In the genomic region with DNA sequence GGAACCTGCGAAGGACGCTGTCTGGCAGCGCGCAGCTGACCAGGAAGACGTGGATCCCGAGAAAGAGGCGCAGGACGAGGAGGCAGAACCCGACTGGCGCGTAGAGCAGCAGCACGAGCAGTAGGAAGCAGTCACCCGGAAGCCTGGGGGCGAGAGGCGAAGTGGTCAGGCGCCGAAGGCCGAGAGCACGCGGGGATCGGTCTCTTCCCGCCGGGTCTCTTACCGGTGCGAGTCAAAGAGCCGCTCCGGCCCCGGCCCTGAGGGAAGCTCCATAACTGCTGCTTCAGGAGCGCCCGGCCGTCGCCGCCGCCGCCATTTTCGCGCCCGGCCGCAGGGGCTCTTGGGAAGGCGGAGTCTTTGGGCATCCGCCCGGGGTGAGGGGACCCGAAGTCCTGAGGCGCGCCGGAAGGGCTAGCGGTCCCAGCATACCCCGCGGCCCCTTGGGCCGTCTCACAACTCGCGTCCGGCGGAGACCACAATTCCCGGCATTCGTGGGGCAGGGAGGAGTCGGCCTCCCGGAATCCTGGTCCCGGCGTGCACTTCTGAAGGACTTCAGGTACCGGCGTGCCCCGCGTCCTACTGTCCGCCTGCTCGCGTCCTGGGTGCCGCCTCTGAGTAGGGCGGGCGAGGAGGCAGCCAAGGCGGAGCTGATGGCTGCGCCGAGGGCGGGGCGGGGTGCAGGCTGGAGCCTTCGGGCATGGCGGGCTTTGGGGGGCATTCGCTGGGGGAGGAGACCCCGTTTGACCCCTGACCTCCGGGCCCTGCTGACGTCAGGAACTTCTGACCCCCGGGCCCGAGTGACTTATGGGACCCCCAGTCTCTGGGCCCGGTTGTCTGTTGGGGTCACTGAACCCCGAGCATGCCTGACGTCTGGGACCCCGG, we compare ENCODE assay signal across 8 cellular contexts. TPM values are rescaled to one million over a fixed set of nuclear protein-coding genes. Genes with fewer than 3 reads are reported as not detected.
A peak's percentile ranks its signal among the peaks of the same experiment; 100 is the strongest.
DNase-seq lines count a peak whose midpoint lies in the region; ATAC-seq and TF ChIP-seq lines count a peak whose summit lies in the region.

A gene with protein sequence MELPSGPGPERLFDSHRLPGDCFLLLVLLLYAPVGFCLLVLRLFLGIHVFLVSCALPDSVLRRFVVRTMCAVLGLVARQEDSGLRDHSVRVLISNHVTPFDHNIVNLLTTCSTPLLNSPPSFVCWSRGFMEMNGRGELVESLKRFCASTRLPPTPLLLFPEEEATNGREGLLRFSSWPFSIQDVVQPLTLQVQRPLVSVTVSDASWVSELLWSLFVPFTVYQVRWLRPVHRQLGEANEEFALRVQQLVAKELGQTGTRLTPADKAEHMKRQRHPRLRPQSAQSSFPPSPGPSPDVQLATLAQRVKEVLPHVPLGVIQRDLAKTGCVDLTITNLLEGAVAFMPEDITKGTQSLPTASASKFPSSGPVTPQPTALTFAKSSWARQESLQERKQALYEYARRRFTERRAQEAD (minus strand): TSS at position 350 of the 882 bp plus-strand sequence. CDS start 77 bp downstream, at position 273.
A gene (plus strand): TSS at position 577 of the 882 bp plus-strand sequence. CDS start 74 bp downstream, at position 651.

- peaks cover 18% of the 10 kb centered on the region for H3K27me3 Mint-ChIP-seq in GM23338 (ENCODE audit: insufficient read depth, low read depth, poor library complexity)
- no peaks in the 10 kb centered on the region for H3K27me3 Mint-ChIP-seq in activated T-helper 17 cell treated with anti-CD3 and anti-CD28 coated beads, Interleukin-2, amount 50 U/mL, for 72 hours
- H3K27me3 Mint-ChIP-seq in naive thymus-derived CD8-positive, alpha-beta T cell = no peaks in the 10 kb centered on the region

- POLR2A ChIA-PET in RWPE1 (lab: Yijun Ruan, JAX; ENCODE audit: low non-redundant PET) = interaction anchor here (0.5 to 0.8 kb wide), 4 partner anchors 19 to 138 kb away, joined by 3 to 12 read pairs (median 4); no protein-coding TSS in a partner anchor
- POLR2A ChIA-PET in naive thymus-derived CD8-positive, alpha-beta T cell (lab: Charles Lee) = interaction anchor here (0.9 to 5.7 kb wide), 19 partner anchors 9 to 701 kb away, joined by 3 to 45 read pairs (median 5); a partner anchor contains a TSS

- H3F3A ChIP-seq in DOHH2 (ENCODE audit: control insufficient read depth, insufficient read depth) = peaks cover 11% of the 10 kb centered on the region
- H3F3A ChIP-seq in GM23338 (replicated peaks; ENCODE audit: low read depth) = 0 out of 2 replicates have a peak, but pooled peaks cover 12% of the 10 kb centered on the region

- H4K20me1 ChIP-seq in DOHH2 (ENCODE audit: control insufficient read depth, insufficient read depth, low read depth, low read length) (no peaks in the 10 kb centered on the region), GM23338 (replicated peaks; ENCODE audit: insufficient read depth) (peaks cover 9% of the 10 kb centered on the region; the same call in 1 of the 2 replicates), fibroblast of lung (ENCODE audit: control insufficient read depth, extremely low read depth, insufficient read depth, low read length) (no peaks in the 10 kb centered on the region)

- H3K79me2 ChIP-seq in DOHH2 (ENCODE audit: control insufficient read depth, low read length) (peaks cover 48% of the 10 kb centered on the region), GM23338 (replicated peaks; ENCODE audit: insufficient read depth) (peaks cover 18% of the 10 kb centered on the region), fibroblast of lung (ENCODE audit: control insufficient read depth, insufficient read depth, low read length) (peaks cover 25% of the 10 kb centered on the region)

- H3K9me3 Mint-ChIP-seq in GM23338 = no peaks in the 10 kb centered on the region; the same call in 2 of the 3 replicates
- H3K9me3 Mint-ChIP-seq in activated T-helper 17 cell treated with anti-CD3 and anti-CD28 coated beads, Interleukin-2, amount 50 U/mL, for 72 hours = no peaks in the 10 kb centered on the region
- H3K9me3 Mint-ChIP-seq in naive thymus-derived CD8-positive, alpha-beta T cell = no peaks in the 10 kb centered on the region

- DNase-seq in GM23338 (ENCODE audit: low spot score) (peak; percentile 100), LNCaP clone FGC (ENCODE audit: low read depth) (peak; percentile 90), RWPE1 (ENCODE audit: low spot score) (peak; percentile 99), fibroblast of lung (ENCODE audit: low read depth in 2 of 2) (peak; percentile 99)
- peak; percentile 74 to 91 (median 80) for DNase-seq in naive thymus-derived CD8-positive, alpha-beta T cell
- peak; percentile 64 to 93 (median 86) for DNase-seq in stimulated activated naive CD4-positive, alpha-beta T cell (lab: John Stamatoyannopoulos, UW)

- H3K27ac ChIP-seq in DOHH2 (ENCODE audit: low read depth, low read length) (peak within 1 kb of the TSS; percentile 68), GM23338 (ENCODE audit: low read depth) (peak within 1 kb of the TSS; percentile 83; the same call in 1 of the 2 replicates), RWPE1 (peak within 1 kb of the TSS; percentile 83), fibroblast of lung (ENCODE audit: insufficient read depth, low read length) (peak within 1 kb of the TSS; percentile 90)

- peak within 1 kb of the TSS; percentile 97 for H3K27ac Mint-ChIP-seq in GM23338
- H3K27ac Mint-ChIP-seq in activated T-helper 17 cell treated with anti-CD3 and anti-CD28 coated beads, Interleukin-2, amount 50 U/mL, for 72 hours = peak within 1 kb of the TSS; percentile 97
- H3K27ac Mint-ChIP-seq in naive thymus-derived CD8-positive, alpha-beta T cell = peak within 1 kb of the TSS; percentile 78 to 97 (median 94)

- H3K9me2 ChIP-seq in DOHH2 (replicated peaks; ENCODE audit: control insufficient read depth, low read length) (no peaks in the 10 kb centered on the region), GM23338 (ENCODE audit: insufficient read depth) (no peaks in the 10 kb centered on the region)

- H3K9ac ChIP-seq in fibroblast of lung (ENCODE audit: insufficient read depth, low read length) = peak within 1 kb of the TSS; percentile 96

- peak within 1 kb of the TSS; percentile 100 for H3K4me3 Mint-ChIP-seq in GM23338
- H3K4me3 Mint-ChIP-seq in activated T-helper 17 cell treated with anti-CD3 and anti-CD28 coated beads, Interleukin-2, amount 50 U/mL, for 72 hours = peak within 1 kb of the TSS; percentile 98
- H3K4me3 Mint-ChIP-seq in naive thymus-derived CD8-positive, alpha-beta T cell = peak within 1 kb of the TSS; percentile 89 to 96 (median 94)

- peaks cover 19% of the 10 kb centered on the region for H3K4me1 Mint-ChIP-seq in GM23338
- H3K4me1 Mint-ChIP-seq in activated T-helper 17 cell treated with anti-CD3 and anti-CD28 coated beads, Interleukin-2, amount 50 U/mL, for 72 hours = peaks cover 21% of the 10 kb centered on the region
- H3K4me1 Mint-ChIP-seq in naive thymus-derived CD8-positive, alpha-beta T cell = peaks cover 22 to 50% (median 43%) of the 10 kb centered on the region in 4 donors

- peak within 1 kb of the TSS; percentile 97 for H2AFZ ChIP-seq in GM23338
- peak within 1 kb of the TSS; percentile 87 for H2AFZ ChIP-seq in fibroblast of lung (ENCODE audit: low read length)

- no peaks in the 10 kb centered on the region for H3K27me3 ChIP-seq in DOHH2 (ENCODE audit: control insufficient read depth, low read length)
- H3K27me3 ChIP-seq in GM23338 (ENCODE audit: insufficient read depth) = no peaks in the 10 kb centered on the region
- H3K27me3 ChIP-seq in fibroblast of lung (ENCODE audit: control insufficient read depth, insufficient read depth, low read length) = no peaks in the 10 kb centered on the region

- H3K36me3 ChIP-seq in DOHH2 (ENCODE audit: control insufficient read depth, low read length) (peaks cover 72% of the 10 kb centered on the region), GM23338 (ENCODE audit: insufficient read depth) (peaks cover 11% of the 10 kb centered on the region), fibroblast of lung (ENCODE audit: control insufficient read depth, insufficient read depth, low read length) (peaks cover 23% of the 10 kb centered on the region)

- peak; percentile 94 for ATAC-seq in GM23338
- ATAC-seq in activated T-helper 17 cell treated with anti-CD3 and anti-CD28 coated beads, Interleukin-2, amount 50 U/mL, for 72 hours (replicated peaks) = peak; percentile 76
- ATAC-seq in naive thymus-derived CD8-positive, alpha-beta T cell = peak; percentile 90 to 91

- CTCF ChIA-PET in RWPE1 (lab: Yijun Ruan, JAX) = interaction anchor here (0.6 to 4.3 kb wide), 3 partner anchors 48 to 138 kb away, joined by 3 to 41 read pairs (median 5); a partner anchor contains a TSS

- H3K36me3 Mint-ChIP-seq in GM23338 (ENCODE audit: low read depth) = peaks cover 55% of the 10 kb centered on the region
- H3K36me3 Mint-ChIP-seq in activated T-helper 17 cell treated with anti-CD3 and anti-CD28 coated beads, Interleukin-2, amount 50 U/mL, for 72 hours (ENCODE audit: low read depth) = peaks cover 65% of the 10 kb centered on the region
- H3K36me3 Mint-ChIP-seq in naive thymus-derived CD8-positive, alpha-beta T cell = peaks cover 4 to 34% (median 19%) of the 10 kb centered on the region in 3 donors

- no peak for TF ChIP-seq CTCF in DOHH2 (IDR thresholded peaks at IDR 0.05; ENCODE audit: low read depth, low read length, poor library complexity, severe bottlenecking)
- TF ChIP-seq CTCF in GM23338 (conservative IDR thresholded peaks at IDR 0.05; ENCODE audit: low read depth in 2 of 2) = no peak
- no peak for TF ChIP-seq CTCF in LNCaP clone FGC (IDR thresholded peaks at IDR 0.05; ENCODE audit: control insufficient read depth, extremely low read depth, insufficient read depth)
- TF ChIP-seq CTCF in RWPE1 (conservative IDR thresholded peaks at IDR 0.05; ENCODE audit: low read depth) = no peak
- no peak for TF ChIP-seq CTCF in fibroblast of lung (conservative IDR thresholded peaks at IDR 0.05 in 1 of 2, IDR thresholded peaks at IDR 0.05 in 1 of 2; ENCODE audit: low read depth in 1 of 2, low read length in 2 of 2)

- H3K4me1 ChIP-seq in DOHH2 (ENCODE audit: control insufficient read depth, low read length) (peaks cover 43% of the 10 kb centered on the region), GM23338 (ENCODE audit: insufficient read depth) (peaks cover 7% of the 10 kb centered on the region; the same call in 1 of the 2 replicates), fibroblast of lung (ENCODE audit: control insufficient read depth, extremely low read depth, insufficient read depth, low read length) (peaks cover 7% of the 10 kb centered on the region)

- H3K9me3 ChIP-seq in DOHH2 (ENCODE audit: control insufficient read depth, insufficient read depth, low read length) (no peaks in the 10 kb centered on the region), fibroblast of lung (ENCODE audit: control insufficient read depth, insufficient read depth, low read depth, low read length) (no peaks in the 10 kb centered on the region)

- H3K4me2 ChIP-seq in DOHH2 (ENCODE audit: low read length) = peak within 1 kb of the TSS; percentile 94
- H3K4me2 ChIP-seq in GM23338 = peak within 1 kb of the TSS; percentile 98
- H3K4me2 ChIP-seq in fibroblast of lung (ENCODE audit: extremely low read depth, insufficient read depth, low read length) = peak within 1 kb of the TSS; percentile 95

- H3K4me3 ChIP-seq in DOHH2 (ENCODE audit: low read length) = peak within 1 kb of the TSS; percentile 99
- peak within 1 kb of the TSS; percentile 100 for H3K4me3 ChIP-seq in GM23338
- peak within 1 kb of the TSS; percentile 83 for H3K4me3 ChIP-seq in LNCaP clone FGC (ENCODE audit: low read depth, low read length)
- H3K4me3 ChIP-seq in fibroblast of lung (replicated peaks in 1 of 4; ENCODE audit: control extremely low read depth in 1 of 4, insufficient read depth in 1 of 4, low read depth in 3 of 4, low read length in 4 of 4) = peak within 1 kb of the TSS; percentile 86 to 97 (median 92)

RNA-seq across cellular contexts. Expression of the first gene that starts in this region (rescaled TPM):
- total RNA-seq in GM23338 (2014; rRNA removed; shearing (Covaris generic)) = 89.4 and 105 TPM in 2 replicates
- polyA plus RNA-seq in GM23338 (2016; fragmentation: Nextera tagmentation; extraction: Ambion mirVana) = 98.7 and 101 TPM in 2 replicates
- 100 to 1,000 TPM in 1 of 2 donors, 10 to 100 TPM in 1; 72.2 to 116 TPM for total RNA-seq in activated T-helper 17 cell treated with anti-CD3 and anti-CD28 coated beads, Interleukin-2, amount 50 U/mL, for 72 hours
- total RNA-seq in fibroblast of lung = 70.4 and 73.7 TPM in 2 replicates
- 54.0 and 81.3 TPM in 2 replicates for polyA plus RNA-seq in fibroblast of lung
- 43.1 and 64.8 TPM in 2 replicates for polyA plus RNA-seq in fibroblast of lung (2012)
- polyA minus RNA-seq in fibroblast of lung (ENCODE audit: low replicate concordance) = 41.9 and 97.8 TPM in 2 replicates
- total RNA-seq in naive thymus-derived CD8-positive, alpha-beta T cell = 100 to 1,000 TPM; 173 to 184 TPM
- polyA plus RNA-seq in naive thymus-derived CD8-positive, alpha-beta T cell = 10 to 100 TPM; 79.5 to 88.9 (median 81.8) TPM

RNA-seq across cellular contexts. Expression of the second gene that starts in this region (rescaled TPM):
- total RNA-seq in GM23338 (2014; rRNA removed; shearing (Covaris generic)) = 17.2 and 19.7 TPM in 2 replicates
- polyA plus RNA-seq in GM23338 (2016; fragmentation: Nextera tagmentation; extraction: Ambion mirVana) = 17.8 and 19.5 TPM in 2 replicates
- total RNA-seq in activated T-helper 17 cell treated with anti-CD3 and anti-CD28 coated beads, Interleukin-2, amount 50 U/mL, for 72 hours = 10 to 100 TPM; 75.6 to 81.2 TPM
- 45.7 and 47.8 TPM in 2 replicates for total RNA-seq in fibroblast of lung
- 18.8 and 25.4 TPM in 2 replicates for polyA plus RNA-seq in fibroblast of lung
- 17.8 and 28.0 TPM in 2 replicates for polyA plus RNA-seq in fibroblast of lung (2012)
- polyA minus RNA-seq in fibroblast of lung (ENCODE audit: low replicate concordance) = 16.7 and 50.8 TPM in 2 replicates
- total RNA-seq in naive thymus-derived CD8-positive, alpha-beta T cell = 10 to 100 TPM; 38.6 to 44.5 TPM
- 10 to 100 TPM; 21.3 to 24.5 (median 24.5) TPM for polyA plus RNA-seq in naive thymus-derived CD8-positive, alpha-beta T cell

Comparison
In these comparisons a context has a peak if more than half of its experiments do, and no peak if none do; other contexts are left out.
1. Peak in every context shown above with its lines: DNase-seq, ATAC-seq, H3K4me3 ChIP-seq and H3K27ac ChIP-seq.